10 cellular contexts compared by ENCODE assay signal in genomic region chr14:92652413-92653151, GRCh38.
DNase-seq lines count a peak whose midpoint lies in the region; ATAC-seq, FAIRE-seq and TF ChIP-seq lines count a peak whose summit lies in the region.
"Had no signal": no experiment of that assay in that cellular context is flagged by ENCODE, and none has a peak within 500 bp of the region (broad histone marks: within the 10 kb centered on the region; RNA-seq: fewer than 3 reads in every experiment).

No MANE protein-coding gene starts in this region.

- H3K79me1 ChIP-seq in mesendoderm (ENCODE audit: low read length) = no peaks in the 10 kb centered on the region

- H3K36me3 Mint-ChIP-seq in activated CD4-positive, alpha-beta memory T cell treated with anti-CD3 and anti-CD28 coated beads, Interleukin-2, amount 10 ng/mL, durations not matched to agents 7 days and 5 days (ENCODE audit: low read depth) = peaks cover 34% of the 10 kb centered on the region

- H3K27me3 ChIP-seq in heart left ventricle = no peaks in the 10 kb centered on the region
- H3K27me3 ChIP-seq in spleen (replicated peaks in 1 of 7) = no peaks in the 10 kb centered on the region
- no peaks in the 10 kb centered on the region for H3K27me3 ChIP-seq in mesendoderm (ENCODE audit: insufficient read depth, low read length, poor library complexity)
- H3K27me3 ChIP-seq in PC-9 (ENCODE audit: insufficient read depth, low read depth) = no peaks in the 10 kb centered on the region

- H3K79me2 ChIP-seq in mesendoderm (ENCODE audit: control insufficient read depth, insufficient read depth, low read length) (no peaks in the 10 kb centered on the region), PC-9 (ENCODE audit: low read depth) (peaks cover 17% of the 10 kb centered on the region)

- peak overlapping the region; percentile 96 for H3K4me3 Mint-ChIP-seq in activated CD4-positive, alpha-beta memory T cell treated with anti-CD3 and anti-CD28 coated beads, Interleukin-2, amount 10 ng/mL, durations not matched to agents 7 days and 5 days

- no peak overlapping the region for H3K56ac ChIP-seq in mesendoderm (ENCODE audit: low read length)

- H4K5ac ChIP-seq in mesendoderm (ENCODE audit: low read length) = no peak overlapping the region

- H3K4me2 ChIP-seq in mesendoderm (ENCODE audit: low read length) = no peak overlapping the region
- H3K4me2 ChIP-seq in PC-9 = no peak overlapping the region
- H3K4me2 ChIP-seq: KMS-11 had no signal

- H2BK120ac ChIP-seq in mesendoderm (ENCODE audit: low read depth, low read length) = no peak overlapping the region

- H3K4me3 ChIP-seq in heart left ventricle (peak overlapping the region in 9 of 12 donors; percentile 4 to 63 (median 34)), spleen (peak overlapping the region; percentile 27 to 81 (median 46)), mesendoderm (ENCODE audit: low read length) (no peak overlapping the region), PC-9 (no peak overlapping the region)

- H3K4me1 Mint-ChIP-seq in activated CD4-positive, alpha-beta memory T cell treated with anti-CD3 and anti-CD28 coated beads, Interleukin-2, amount 10 ng/mL, durations not matched to agents 7 days and 5 days = peaks cover 82% of the 10 kb centered on the region

- peak overlapping the region in 10 of 12 donors; percentile 14 to 95 (median 36) for H3K27ac ChIP-seq in heart left ventricle
- H3K27ac ChIP-seq in spleen = peak overlapping the region; percentile 49 to 96 (median 90)
- no peak overlapping the region for H3K27ac ChIP-seq in mesendoderm (ENCODE audit: low read depth, low read length)
- no peak overlapping the region for H3K27ac ChIP-seq in PC-9
- H3K27ac ChIP-seq: KMS-11 had no signal

- no peak overlapping the region for H4K8ac ChIP-seq in mesendoderm (ENCODE audit: low read depth, low read length)

- H2AFZ ChIP-seq in PC-9 = no peak overlapping the region

- no peak for TF ChIP-seq CTCF in heart left ventricle (IDR thresholded peaks at IDR 0.05)
- no peak for TF ChIP-seq CTCF in spleen (IDR thresholded peaks at IDR 0.05 in 8 of 11, conservative IDR thresholded peaks at IDR 0.05 in 3 of 11)
- TF ChIP-seq CTCF in PC-9 (conservative IDR thresholded peaks at IDR 0.05) = no peak

- no peaks in the 10 kb centered on the region for H3K9me2 ChIP-seq in PC-9 (ENCODE audit: insufficient read depth)

- H2BK5ac ChIP-seq in mesendoderm (ENCODE audit: low read length) = no peak overlapping the region

- no peaks in the 10 kb centered on the region for H4K20me1 ChIP-seq in PC-9 (ENCODE audit: insufficient read depth)

- no peaks in the 10 kb centered on the region for H3K9me3 Mint-ChIP-seq in activated CD4-positive, alpha-beta memory T cell treated with anti-CD3 and anti-CD28 coated beads, Interleukin-2, amount 10 ng/mL, durations not matched to agents 7 days and 5 days

- WGBS in heart left ventricle, 4 donors = 82 to 91% (median 87%) methylated on average over 20 to 26 of the region's 26 CpGs
- 36 to 40% (median 38%) methylated on average over 15 to 26 of the region's 26 CpGs for WGBS in spleen, 5 donors
- WGBS in mesendoderm (ENCODE audit: extremely low coverage, insufficient coverage, low lambda C conversion rate) = no CpG with 5 or more reads among the region's 26 CpGs

- no peak overlapping the region for H3K9ac ChIP-seq in mesendoderm (ENCODE audit: low read length)
- H3K9ac ChIP-seq: KMS-11 had no signal

- intact Hi-C loops in heart left ventricle (cut with DNase I) = no loop called here
- intact Hi-C loops in spleen (cut with DNase I; ENCODE audit: low total_unique reads) = no loop called here
- intact Hi-C loops in PC-9 (cut with micrococcal nuclease; ENCODE audit: unreplicated experiment) = no loop called here

- BruUV-seq in PC-9 (replicated peaks; lab: Mats Ljungman, UMichigan) = no TSS peak

- H3K4me1 ChIP-seq in heart left ventricle (peaks cover 0 to 70% (median 5%) of the 10 kb centered on the region in 12 donors), spleen (peaks cover 37 to 100% (median 82%) of the 10 kb centered on the region in 6 donors), mesendoderm (ENCODE audit: control insufficient read depth, low read depth, low read length) (no peaks in the 10 kb centered on the region), PC-9 (replicated peaks; ENCODE audit: insufficient read depth) (peaks cover 36% of the 10 kb centered on the region)

- H3K18ac ChIP-seq in mesendoderm (ENCODE audit: low read length) = no peak overlapping the region

- H2BK15ac ChIP-seq in mesendoderm (replicated peaks; ENCODE audit: low read depth) = no peak overlapping the region

- H2AK5ac ChIP-seq in mesendoderm (ENCODE audit: low read length) = no peak overlapping the region

- no peaks in the 10 kb centered on the region for H3K27me3 Mint-ChIP-seq in activated CD4-positive, alpha-beta memory T cell treated with anti-CD3 and anti-CD28 coated beads, Interleukin-2, amount 10 ng/mL, durations not matched to agents 7 days and 5 days

- H3K27ac Mint-ChIP-seq in activated CD4-positive, alpha-beta memory T cell treated with anti-CD3 and anti-CD28 coated beads, Interleukin-2, amount 10 ng/mL, durations not matched to agents 7 days and 5 days = peak overlapping the region; percentile 92

- peak in 3 of 4 donors; percentile 3 to 6 (median 4) for ATAC-seq in heart left ventricle

- CTCF ChIA-PET in activated CD4-positive, alpha-beta memory T cell treated with anti-CD3 and anti-CD28 coated beads, Interleukin-2, amount 10 ng/mL, durations not matched to agents 7 days and 5 days (lab: Charles Lee) = interaction anchor here (0.6 to 1.8 kb wide), 11 partner anchors 17 to 543 kb away, joined by 3 to 5 read pairs (median 3); no protein-coding TSS in a partner anchor
- CTCF ChIA-PET in PC-9 (lab: Charles Lee) = no interaction called here

- no peak overlapping the region for H3K4ac ChIP-seq in mesendoderm (ENCODE audit: low read depth, low read length)

- FAIRE-seq in GM12891 (lab: Jason Lieb, UNC) = peak; percentile 90

- no peak for DNase-seq in GM12891 (ENCODE audit: insufficient read length, low spot score)
- no peak for DNase-seq in activated CD4-positive, alpha-beta memory T cell treated with anti-CD3 and anti-CD28 coated beads, Interleukin-2, amount 10 ng/mL, durations not matched to agents 7 days and 5 days
- DNase-seq in heart left ventricle = no peak
- no peak for DNase-seq in spleen
- no peak for DNase-seq in mesendoderm
- DNase-seq in retina = no peak
- DNase-seq in PC-9 = no peak
- DNase-seq in mesenteric fat pad (ENCODE audit: low spot score) = no peak
- DNase-seq: NCI-H748 treated with DMSO at 0.1 percent for 48 hours had no signal

- TF ChIP-seq POLR2A in GM12891 (IDR thresholded peaks at IDR 0.05; ENCODE audit: low read depth, low read length) (peak; percentile 22; the same call in 1 of the 2 replicates), heart left ventricle (IDR thresholded peaks at IDR 0.05) (no peak), spleen (IDR thresholded peaks at IDR 0.05) (no peak)

- H3K9me3 ChIP-seq in heart left ventricle (no peaks in the 10 kb centered on the region), spleen (no peaks in the 10 kb centered on the region), PC-9 (ENCODE audit: insufficient read depth, low read depth) (no peaks in the 10 kb centered on the region)

- H3K23ac ChIP-seq in mesendoderm (ENCODE audit: low read length) = no peak overlapping the region

- H3F3A ChIP-seq in PC-9 (ENCODE audit: insufficient read depth, low read depth) = peaks cover 31% of the 10 kb centered on the region

- peaks cover 0 to 22% (median 12%) of the 10 kb centered on the region in 9 donors for H3K36me3 ChIP-seq in heart left ventricle
- H3K36me3 ChIP-seq in spleen = peaks cover 0 to 71% (median 0%) of the 10 kb centered on the region in 6 donors
- H3K36me3 ChIP-seq in mesendoderm (ENCODE audit: control insufficient read depth, insufficient read depth, low read length) = no peaks in the 10 kb centered on the region
- H3K36me3 ChIP-seq in PC-9 (ENCODE audit: low read depth) = no peaks in the 10 kb centered on the region

- POLR2A ChIA-PET in activated CD4-positive, alpha-beta memory T cell treated with anti-CD3 and anti-CD28 coated beads, Interleukin-2, amount 10 ng/mL, durations not matched to agents 7 days and 5 days (lab: Charles Lee) = interaction anchor here (0.6 to 4.3 kb wide), 9 partner anchors 9 to 531 kb away, joined by 3 to 34 read pairs (median 5); partner anchors contain the start of genes CPSF2 and NDUFB1
- POLR2A ChIA-PET in PC-9 (lab: Charles Lee; ENCODE audit: unreplicated experiment) = no interaction called here

TF ChIP-seq in GM12891, 5 proteins besides CTCF, POLR2A, EP300 and RAD21:
- TF ChIP-seq POLR2AphosphoS5 (IDR thresholded peaks at IDR 0.05; ENCODE audit: low read depth, low read length) (no peak; the same call in 1 of the 2 replicates), TAF1 (IDR thresholded peaks at IDR 0.05; ENCODE audit: low read depth, low read length) (no peak), PAX5 (IDR thresholded peaks at IDR 0.05; ENCODE audit: insufficient read depth, low read length, severe bottlenecking) (no peak), POU2F2 (IDR thresholded peaks at IDR 0.05; ENCODE audit: low read depth, low read length) (no peak), SPI1 (IDR thresholded peaks at IDR 0.05; ENCODE audit: low read depth, low read length) (no peak)

Comparison
In these comparisons a context has a peak if more than half of its experiments do, and no peak if none do; other contexts are left out.
1. H3K27ac ChIP-seq: peak in heart left ventricle (10 of 12) and spleen (8 of 8); none in mesendoderm (single experiment) and PC-9 (single experiment).
2. H3K4me3 ChIP-seq: peak in heart left ventricle (9 of 12) and spleen (8 of 8); none in mesendoderm (single experiment) and PC-9 (single experiment).